28 cellular contexts compared by ENCODE assay signal in genomic region chr1:44313265-44313918, GRCh38.
"Had no signal": no experiment of that assay in that cellular context is flagged by ENCODE, and none has a peak within 500 bp of the region (broad histone marks: within the 10 kb centered on the region; RNA-seq: fewer than 3 reads in every experiment).

No MANE protein-coding gene starts in this region.

- H3K27me3 ChIP-seq: ascending aorta had no signal

- DNase-seq: activated CD4-positive, alpha-beta memory T cell treated with anti-CD3 and anti-CD28 coated beads for 36 hours; activated CD4-positive, alpha-beta T cell treated with anti-CD3 and anti-CD28 coated beads, Interleukin-2, amount 10 ng/mL, durations not matched to agents 7 days and 5 days; activated CD4-positive, CD25-positive, alpha-beta regulatory T cell; activated CD8-positive, alpha-beta memory T cell treated with anti-CD3 and anti-CD28 coated beads for 24 hours; activated gamma-delta T cell; activated naive CD4-positive, alpha-beta T cell treated with anti-CD3 and anti-CD28 coated beads, Interleukin-2, amount 50 U/mL, for 16 hours; activated T-cell treated with anti-CD3 and anti-CD28 coated beads, Interleukin-2, amount 50 U/mL, for 48 hours; amniotic stem cell; Kasumi-1; NCI-H1048; NCI-H2029; NCI-H510A treated with DMSO at 0.1 percent for 48 hours; NCI-H69; NK-92 treated with Interleukin-12 subunit alpha and Interleukin-12 subunit beta, amount 100 ng/mL, for 24 hours; OCI-M1; RPMI8226; T-cell; T-helper 2 cell; T1000 had no signal

- ATAC-seq: activated T-helper 17 cell treated with anti-CD3 and anti-CD28 coated beads, Interleukin-2, amount 50 U/mL, for 72 hours; K562; Panc1; Right ventricle myocardium inferior; T-cell had no signal

- FAIRE-seq: K562 had no signal

- H3K4me3 Mint-ChIP-seq: activated CD4-positive, alpha-beta memory T cell treated with anti-CD3 and anti-CD28 coated beads for 36 hours; activated CD4-positive, alpha-beta T cell treated with anti-CD3 and anti-CD28 coated beads, Interleukin-2, amount 10 ng/mL, durations not matched to agents 7 days and 5 days; activated T-helper 17 cell treated with anti-CD3 and anti-CD28 coated beads, Interleukin-2, amount 50 U/mL, for 72 hours; brain; central memory CD8-positive, alpha-beta T cell; T-cell had no signal

- H3K4me1 Mint-ChIP-seq: activated T-helper 17 cell treated with anti-CD3 and anti-CD28 coated beads, Interleukin-2, amount 50 U/mL, for 72 hours had no signal

- H3K9me3 ChIP-seq: ascending aorta had no signal

- H3K4me1 ChIP-seq: ascending aorta had no signal

- H3K27me3 Mint-ChIP-seq: activated CD4-positive, alpha-beta memory T cell treated with anti-CD3 and anti-CD28 coated beads for 36 hours; activated CD4-positive, alpha-beta T cell treated with anti-CD3 and anti-CD28 coated beads, Interleukin-2, amount 10 ng/mL, durations not matched to agents 7 days and 5 days; activated T-helper 17 cell treated with anti-CD3 and anti-CD28 coated beads, Interleukin-2, amount 50 U/mL, for 72 hours; brain; central memory CD8-positive, alpha-beta T cell; T-cell had no signal

- H3K27ac Mint-ChIP-seq: activated CD4-positive, alpha-beta memory T cell treated with anti-CD3 and anti-CD28 coated beads for 36 hours; activated CD4-positive, alpha-beta T cell treated with anti-CD3 and anti-CD28 coated beads, Interleukin-2, amount 10 ng/mL, durations not matched to agents 7 days and 5 days; activated T-helper 17 cell treated with anti-CD3 and anti-CD28 coated beads, Interleukin-2, amount 50 U/mL, for 72 hours; T-cell had no signal

- H3K27ac ChIP-seq: ascending aorta, SK-N-MC, VCaP had no signal

- H3K9me3 Mint-ChIP-seq: activated CD4-positive, alpha-beta memory T cell treated with anti-CD3 and anti-CD28 coated beads for 36 hours; activated CD4-positive, alpha-beta T cell treated with anti-CD3 and anti-CD28 coated beads, Interleukin-2, amount 10 ng/mL, durations not matched to agents 7 days and 5 days; activated T-helper 17 cell treated with anti-CD3 and anti-CD28 coated beads, Interleukin-2, amount 50 U/mL, for 72 hours; brain; central memory CD8-positive, alpha-beta T cell; T-cell had no signal

- H3K4me3 ChIP-seq: ascending aorta, K562, SK-N-MC had no signal
